35 cellular contexts compared by ENCODE assay signal in genomic region chr7:131466735-131467365, GRCh38.
"Had no signal": no experiment of that assay in that cellular context is flagged by ENCODE, and none has a peak within 500 bp of the region (broad histone marks: within the 10 kb centered on the region; RNA-seq: fewer than 3 reads in every experiment).

No MANE protein-coding gene starts in this region.

- DNase-seq: activated CD4-positive, alpha-beta memory T cell treated with anti-CD3 and anti-CD28 coated beads, Interleukin-2, amount 10 ng/mL, durations not matched to agents 7 days and 5 days; activated CD4-positive, alpha-beta T cell treated with anti-CD3 and anti-CD28 coated beads for 4 hours; activated CD8-positive, alpha-beta memory T cell treated with anti-CD3 and anti-CD28 coated beads for 24 hours; activated CD8-positive, alpha-beta memory T cell treated with anti-CD3 and anti-CD28 coated beads, Interleukin-2, amount 10 ng/mL, durations not matched to agents 7 days and 5 days; activated CD8-positive, alpha-beta memory T cell treated with anti-CD3 and anti-CD28 coated beads, Interleukin-2, amount 50 U/mL, for 48 hours; activated gamma-delta T cell; activated naive CD4-positive, alpha-beta T cell treated with Interleukin-2 at 50 U/mL for 16 hours; activated naive CD8-positive, alpha-beta T cell treated with anti-CD3 and anti-CD28 coated beads, Interleukin-2, amount 10 ng/mL, durations not matched to agents 7 days and 5 days; activated T-cell treated with anti-CD3 and anti-CD28 coated beads, Interleukin-2, amount 50 U/mL, for 48 hours; amygdala; body of pancreas; caudate nucleus; cerebellar nuclear complex; NCI-H1105; NCI-H1417 treated with DMSO at 0.1 percent for 48 hours; NCI-H187 treated with DMSO at 0.1 percent for 48 hours; NCI-H2081; NCI-H2171 treated with DMSO at 0.1 percent for 48 hours; NCI-H2227 treated with DMSO at 0.1 percent for 48 hours; NCI-H446; NCI-H510A treated with DMSO at 0.1 percent for 48 hours; NCI-H526 treated with DMSO at 0.1 percent for 48 hours; NK-92 treated with Interleukin-12 subunit alpha and Interleukin-12 subunit beta, amount 100 ng/mL, for 24 hours; PC-3; Peyer's patch; RPMI8226; SHP77 treated with DMSO at 0.1 percent for 48 hours; SK-N-SH had no signal

- ATAC-seq: activated CD4-positive, CD25-positive, alpha-beta regulatory T cell treated with anti-CD3 and anti-CD28 coated beads, Interleukin-2, amount 50 U/mL, for 24 hours; activated CD8-positive, alpha-beta memory T cell treated with anti-CD3 and anti-CD28 coated beads, Interleukin-2, amount 10 ng/mL, durations not matched to agents 7 days and 5 days; body of pancreas; PC-3; WTC11 had no signal

- H3K9me3 ChIP-seq: body of pancreas, Peyer's patch, SJSA1, SK-N-SH had no signal

- FAIRE-seq: astrocyte, bronchial epithelial cell, TTC549 had no signal

- H3K4me3 ChIP-seq: body of pancreas, Peyer's patch, SJSA1 had no signal

- H3K4me1 ChIP-seq: body of pancreas, Peyer's patch, SJSA1 had no signal

- H3K27me3 ChIP-seq: body of pancreas, Peyer's patch, SJSA1 had no signal

- H3K27ac ChIP-seq: body of pancreas, KMS-11, Peyer's patch, SJSA1 had no signal
